In genomic region chr15:90877996-90878395, GRCh38 we compare ENCODE assay signal across 14 cellular contexts.
"Had no signal": no experiment of that assay in that cellular context is flagged by ENCODE, and none has a peak within 500 bp of the region (broad histone marks: within the 10 kb centered on the region; RNA-seq: fewer than 3 reads in every experiment).

No MANE protein-coding gene starts in this region.

- H3K4me3 Mint-ChIP-seq: activated naive CD8-positive, alpha-beta T cell; naive B cell had no signal

- H3K9me3 Mint-ChIP-seq: naive B cell had no signal

- DNase-seq: amniotic stem cell; caudate nucleus; colonic mucosa; esophagus squamous epithelium; hippocampal formation; kidney; mammary epithelial cell; naive B cell; stimulated activated CD4-positive, alpha-beta T cell treated with anti-CD3 and anti-CD28 coated beads, Interleukin-2, amount 100 ng/mL, for 48 hours; stimulated activated naive CD4-positive, alpha-beta T cell treated with Interleukin-2 at 50 U/mL for 16 hours; SW 1271; transverse colon had no signal

- H3K27ac Mint-ChIP-seq: activated naive CD8-positive, alpha-beta T cell had no signal

- FAIRE-seq: endothelial cell of umbilical vein, kidney had no signal

- H3K27me3 Mint-ChIP-seq: activated naive CD8-positive, alpha-beta T cell; naive B cell had no signal
